ENCODE assay signal across 8 cellular contexts in the genomic region with DNA sequence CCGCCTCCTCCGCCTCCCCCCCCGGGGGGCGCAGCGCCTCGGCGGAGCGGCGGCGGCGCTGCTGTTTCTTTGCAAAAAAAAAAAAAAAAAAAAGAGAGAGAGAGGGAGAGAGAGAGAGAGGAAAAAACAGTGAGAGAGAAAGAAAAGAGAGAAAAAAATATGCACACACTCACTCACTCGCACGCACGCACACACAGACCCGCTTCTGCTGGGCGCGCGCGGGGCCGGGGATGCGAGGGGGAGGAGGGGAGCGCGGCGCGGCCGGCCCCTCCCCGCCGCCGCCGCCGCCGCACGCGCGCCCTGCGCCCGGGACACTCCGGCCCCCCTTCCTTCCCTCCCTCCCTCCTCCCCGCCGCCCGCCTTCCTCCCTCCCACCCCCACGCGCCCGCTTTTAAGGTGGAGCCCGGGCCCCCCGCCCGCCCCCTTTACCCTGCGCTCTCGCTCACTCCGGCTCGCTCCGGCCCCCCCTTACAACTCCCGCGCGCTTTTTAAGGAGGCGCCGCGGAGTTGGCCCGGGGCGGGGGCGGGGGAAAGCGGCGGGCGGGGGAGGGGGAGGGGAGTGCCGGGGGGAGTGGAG. TPM values are rescaled to one million over a fixed set of nuclear protein-coding genes. Genes with fewer than 3 reads are reported as not detected.
A peak's percentile ranks its signal among the peaks of the same experiment; 100 is the strongest.
DNase-seq lines count a peak whose midpoint lies in the region; ATAC-seq and TF ChIP-seq lines count a peak whose summit lies in the region.

A gene (minus strand): TSS at position 243 of the 577 bp plus-strand sequence.

- TF ChIP-seq CTCF in CD14-positive monocyte (IDR thresholded peaks at IDR 0.05) (no peak), fibroblast of the aortic adventitia (IDR thresholded peaks at IDR 0.05; ENCODE audit: insufficient read depth, low read length) (no peak)

- H3K9me3 Mint-ChIP-seq in CD14-positive monocyte: peaks cover 0 to 14% (median 9%) of the 10 kb centered on the region in 7 donors
- H3K9me3 Mint-ChIP-seq in natural killer cell treated with Interleukin-12 subunit alpha and Interleukin-12 subunit beta and Interleukin-15 and Interleukin-18, amount 100 ng/mL, for 72 hours: no peaks in the 10 kb centered on the region
- H3K9me3 Mint-ChIP-seq in stimulated activated memory B cell treated with anti-CD40 and anti-IgM and Interleukin-4, amounts not matched to agents 10 μg/mL and 1 μg/mL and 100 μg/mL, for 72 hours: peaks cover 3% of the 10 kb centered on the region

- H3K9me3 ChIP-seq in HUES48 (ENCODE audit: control insufficient read depth, insufficient read depth, low read length): no peaks in the 10 kb centered on the region

- H3K4me3 ChIP-seq in HUES48 (ENCODE audit: low read depth, low read length) (peak within 1 kb of the TSS; percentile 83), fibroblast of the aortic adventitia (ENCODE audit: low read depth, low read length) (peak within 1 kb of the TSS; percentile 80)

- H3K36me3 Mint-ChIP-seq in CD14-positive monocyte: peaks cover 28 to 29% of the 10 kb centered on the region in 2 donors
- peaks cover 12% of the 10 kb centered on the region for H3K36me3 Mint-ChIP-seq in natural killer cell treated with Interleukin-12 subunit alpha and Interleukin-12 subunit beta and Interleukin-15 and Interleukin-18, amount 100 ng/mL, for 72 hours
- peaks cover 15% of the 10 kb centered on the region for H3K36me3 Mint-ChIP-seq in stimulated activated memory B cell treated with anti-CD40 and anti-IgM and Interleukin-4, amounts not matched to agents 10 μg/mL and 1 μg/mL and 100 μg/mL, for 72 hours

- peaks cover 11% of the 10 kb centered on the region for H3K27me3 ChIP-seq in HUES48 (ENCODE audit: control insufficient read depth, insufficient read depth, low read length)

- peaks cover 0 to 6% (median 5%) of the 10 kb centered on the region in 3 donors for H3K27me3 Mint-ChIP-seq in CD14-positive monocyte (ENCODE audit: low read depth in 3 of 3)
- H3K27me3 Mint-ChIP-seq in natural killer cell treated with Interleukin-12 subunit alpha and Interleukin-12 subunit beta and Interleukin-15 and Interleukin-18, amount 100 ng/mL, for 72 hours: no peaks in the 10 kb centered on the region
- no peaks in the 10 kb centered on the region for H3K27me3 Mint-ChIP-seq in stimulated activated memory B cell treated with anti-CD40 and anti-IgM and Interleukin-4, amounts not matched to agents 10 μg/mL and 1 μg/mL and 100 μg/mL, for 72 hours

- peak within 1 kb of the TSS; percentile 83 to 97 (median 94) for H3K27ac Mint-ChIP-seq in CD14-positive monocyte
- peak within 1 kb of the TSS; percentile 91 to 95 for H3K27ac Mint-ChIP-seq in natural killer cell treated with Interleukin-12 subunit alpha and Interleukin-12 subunit beta and Interleukin-15 and Interleukin-18, amount 100 ng/mL, for 72 hours
- H3K27ac Mint-ChIP-seq in stimulated activated memory B cell treated with anti-CD40 and anti-IgM and Interleukin-4, amounts not matched to agents 10 μg/mL and 1 μg/mL and 100 μg/mL, for 72 hours: peak within 1 kb of the TSS; percentile 97

- peak within 1 kb of the TSS; percentile 51; the same call in 1 of the 2 replicates for H3K9ac ChIP-seq in HUES48 (ENCODE audit: low read depth, low read length)

- intact Hi-C loops in CD14-positive monocyte (cut with micrococcal nuclease): loop anchor here in 1 of 2 donors (5.0 kb wide), 1 partner anchor 47 kb away; a partner anchor contains a TSS

- peak; percentile 24 for ATAC-seq in GM21360 (IDR thresholded peaks at IDR 0.05; ENCODE audit: unreplicated experiment)
- peak; percentile 73 to 81 for ATAC-seq in natural killer cell treated with Interleukin-12 subunit alpha and Interleukin-12 subunit beta and Interleukin-15 and Interleukin-18, amount 100 ng/mL, for 72 hours
- ATAC-seq in stimulated activated memory B cell treated with anti-CD40 and anti-IgM and Interleukin-4, amounts not matched to agents 10 μg/mL and 1 μg/mL and 100 μg/mL, for 72 hours: peak; percentile 76

- peaks cover 4% of the 10 kb centered on the region; the same call in 1 of the 2 replicates for H3K4me1 ChIP-seq in HUES48 (ENCODE audit: control insufficient read depth, insufficient read depth, low read length)

- H3K4me1 Mint-ChIP-seq in CD14-positive monocyte: peaks cover 15% of the 10 kb centered on the region
- peaks cover 13 to 19% of the 10 kb centered on the region in 2 donors for H3K4me1 Mint-ChIP-seq in natural killer cell treated with Interleukin-12 subunit alpha and Interleukin-12 subunit beta and Interleukin-15 and Interleukin-18, amount 100 ng/mL, for 72 hours (ENCODE audit: low read depth in 2 of 2)
- H3K4me1 Mint-ChIP-seq in stimulated activated memory B cell treated with anti-CD40 and anti-IgM and Interleukin-4, amounts not matched to agents 10 μg/mL and 1 μg/mL and 100 μg/mL, for 72 hours: peaks cover 18% of the 10 kb centered on the region

- H3K27ac ChIP-seq in HUES48 (ENCODE audit: low read depth, low read length): peak within 1 kb of the TSS; percentile 81

- H3K4me3 Mint-ChIP-seq in CD14-positive monocyte: peak within 1 kb of the TSS; percentile 99
- peak within 1 kb of the TSS; percentile 94 for H3K4me3 Mint-ChIP-seq in natural killer cell treated with Interleukin-12 subunit alpha and Interleukin-12 subunit beta and Interleukin-15 and Interleukin-18, amount 100 ng/mL, for 72 hours
- H3K4me3 Mint-ChIP-seq in stimulated activated memory B cell treated with anti-CD40 and anti-IgM and Interleukin-4, amounts not matched to agents 10 μg/mL and 1 μg/mL and 100 μg/mL, for 72 hours: peak within 1 kb of the TSS; percentile 99

- no peak for DNase-seq in CD14-positive monocyte (ENCODE audit: low spot score)
- peak; percentile 92 for DNase-seq in RPMI8226
- peak; percentile 80 for DNase-seq in activated effector memory CD4-positive, alpha-beta T cell treated with Interleukin-2 at 50 U/mL for 16 hours
- peak; percentile 89 for DNase-seq in fibroblast of the aortic adventitia (ENCODE audit: low read depth)
- peak; percentile 80 for DNase-seq in natural killer cell treated with Interleukin-12 subunit alpha and Interleukin-12 subunit beta and Interleukin-15 and Interleukin-18, amount 100 ng/mL, for 72 hours (ENCODE audit: low spot score)

- peaks cover 17% of the 10 kb centered on the region for H3K36me3 ChIP-seq in HUES48 (ENCODE audit: control insufficient read depth, insufficient read depth, low read length)

RNA-seq across cellular contexts. Expression of the gene that starts here (rescaled TPM):
- polyA plus RNA-seq in CD14-positive monocyte: 1 to 10 TPM in 1 of 2 donors, under 1 TPM in 1; 0.78 to 1.4 TPM
- 18.5 and 40.4 TPM in 2 replicates for total RNA-seq in fibroblast of the aortic adventitia (ENCODE audit: low replicate concordance)
- 10 to 100 TPM; 45.5 to 54.6 TPM for total RNA-seq in natural killer cell treated with Interleukin-12 subunit alpha and Interleukin-12 subunit beta and Interleukin-15 and Interleukin-18, amount 100 ng/mL, for 72 hours

Comparison
In these comparisons a context has a peak if more than half of its experiments do, and no peak if none do; other contexts are left out.
1. ATAC-seq: peak in every context shown above with its lines; median percentile 77 in natural killer cell treated with Interleukin-12 subunit alpha and Interleukin-12 subunit beta and Interleukin-15 and Interleukin-18, amount 100 ng/mL, for 72 hours; 76 in stimulated activated memory B cell treated with anti-CD40 and anti-IgM and Interleukin-4, amounts not matched to agents 10 μg/mL and 1 μg/mL and 100 μg/mL, for 72 hours; 24 in GM21360.